13 cellular contexts compared by ENCODE assay signal in genomic region chr2:47237375-47238357, GRCh38.
DNase-seq lines count a peak whose midpoint lies in the region; ATAC-seq and TF ChIP-seq lines count a peak whose summit lies in the region.
"Had no signal": no experiment of that assay in that cellular context is flagged by ENCODE, and none has a peak within 500 bp of the region (broad histone marks: within the 10 kb centered on the region; RNA-seq: fewer than 3 reads in every experiment).

No MANE protein-coding gene starts in this region.

- intact Hi-C loops in breast epithelium (cut with DNase I; ENCODE audit: low total_unique reads) = no loop called here
- intact Hi-C loops in MCF 10A (cut with micrococcal nuclease) = no loop called here
- intact Hi-C loops in uterus (cut with DNase I; ENCODE audit: low total_unique reads) = no loop called here

- H3K36me3 Mint-ChIP-seq in MCF 10A (ENCODE audit: insufficient read depth, unreplicated experiment) = no peaks in the 10 kb centered on the region

- H3K27me3 ChIP-seq in breast epithelium (no peaks in the 10 kb centered on the region), uterus (no peaks in the 10 kb centered on the region)

- H3K27ac Mint-ChIP-seq in MCF 10A (ENCODE audit: low read depth, unreplicated experiment) = no peak overlapping the region
- H3K27ac Mint-ChIP-seq: nephron progenitor cell had no signal

- H3K36me3 ChIP-seq in breast epithelium = no peaks in the 10 kb centered on the region
- no peaks in the 10 kb centered on the region for H3K36me3 ChIP-seq in uterus

- H3K4me3 Mint-ChIP-seq in MCF 10A (ENCODE audit: unreplicated experiment) = no peak overlapping the region
- H3K4me3 Mint-ChIP-seq: nephron progenitor cell had no signal

- H3K27ac ChIP-seq in breast epithelium (peak overlapping the region; percentile 36 to 43), uterus (peak overlapping the region; percentile 13 to 57)

- peak in 1 of 2 donors; percentile 30 for DNase-seq in breast epithelium (ENCODE audit: low spot score in 2 of 2)
- DNase-seq in MCF 10A (ENCODE audit: unreplicated experiment) = no peak
- DNase-seq in dermis microvascular lymphatic vessel endothelial cell (ENCODE audit: low read depth in 2 of 2) = peak; percentile 58 to 68
- DNase-seq in kidney glomerular epithelial cell (lab: John Stamatoyannopoulos, UW) = peak; percentile 51
- DNase-seq in uterus = peak; percentile 72 to 75
- no peak for DNase-seq in NCI-H2029 (lab: John Stamatoyannopoulos, UW)
- no peak for DNase-seq in DMS79 (lab: John Stamatoyannopoulos, UW)
- DNase-seq: GF-D8; NCI-H510A treated with DMSO at 0.1 percent for 48 hours; nephron progenitor cell; stimulated activated CD4-positive, alpha-beta T cell treated with anti-CD3 and anti-CD28 coated beads, Interleukin-4, amount 100 ng/mL, for 24 hours; SW 1271 had no signal

- CTCF ChIA-PET in MCF 10A (lab: Yijun Ruan, JAX) = interaction anchor here (1.0 kb wide), 1 partner anchor 9 kb away, joined by 4 read pairs; no protein-coding TSS in a partner anchor

- TF ChIP-seq POLR2A in breast epithelium (IDR thresholded peaks at IDR 0.05) (no peak), uterus (IDR thresholded peaks at IDR 0.05) (no peak)

- POLR2A ChIA-PET in MCF 10A (lab: Yijun Ruan, JAX) = no interaction called here

- BruUV-seq in MCF 10A (replicated peaks; lab: Mats Ljungman, UMichigan) = no TSS peak

- ATAC-seq in HG02759 (IDR thresholded peaks at IDR 0.05; ENCODE audit: unreplicated experiment) = no peak

- H3K27me3 Mint-ChIP-seq in MCF 10A (ENCODE audit: insufficient read depth, unreplicated experiment) = no peaks in the 10 kb centered on the region

- no peaks in the 10 kb centered on the region for H3K4me1 Mint-ChIP-seq in MCF 10A (ENCODE audit: insufficient read depth, unreplicated experiment)

- no peaks in the 10 kb centered on the region for H3K9me3 ChIP-seq in breast epithelium
- no peaks in the 10 kb centered on the region for H3K9me3 ChIP-seq in uterus

- no peaks in the 10 kb centered on the region for H3K9me3 Mint-ChIP-seq in MCF 10A (ENCODE audit: unreplicated experiment)
- H3K9me3 Mint-ChIP-seq: nephron progenitor cell had no signal

- TF ChIP-seq CTCF in breast epithelium (IDR thresholded peaks at IDR 0.05) (no peak), MCF 10A (IDR thresholded peaks at IDR 0.05; ENCODE audit: unreplicated experiment) (no peak), uterus (IDR thresholded peaks at IDR 0.05) (no peak)

- H3K4me3 ChIP-seq in breast epithelium (no peak overlapping the region), uterus (no peak overlapping the region)

- no peaks in the 10 kb centered on the region for H3K4me1 ChIP-seq in breast epithelium
- H3K4me1 ChIP-seq in uterus = peaks cover 0 to 10% of the 10 kb centered on the region in 2 donors

Comparison
In these comparisons a context has a peak if more than half of its experiments do, and no peak if none do; other contexts are left out.
1. DNase-seq: peak in dermis microvascular lymphatic vessel endothelial cell (2 of 2), kidney glomerular epithelial cell (single experiment) and uterus (2 of 2); none in MCF 10A (single experiment), NCI-H2029 (single experiment) and DMS79 (single experiment).